In the genomic region with DNA sequence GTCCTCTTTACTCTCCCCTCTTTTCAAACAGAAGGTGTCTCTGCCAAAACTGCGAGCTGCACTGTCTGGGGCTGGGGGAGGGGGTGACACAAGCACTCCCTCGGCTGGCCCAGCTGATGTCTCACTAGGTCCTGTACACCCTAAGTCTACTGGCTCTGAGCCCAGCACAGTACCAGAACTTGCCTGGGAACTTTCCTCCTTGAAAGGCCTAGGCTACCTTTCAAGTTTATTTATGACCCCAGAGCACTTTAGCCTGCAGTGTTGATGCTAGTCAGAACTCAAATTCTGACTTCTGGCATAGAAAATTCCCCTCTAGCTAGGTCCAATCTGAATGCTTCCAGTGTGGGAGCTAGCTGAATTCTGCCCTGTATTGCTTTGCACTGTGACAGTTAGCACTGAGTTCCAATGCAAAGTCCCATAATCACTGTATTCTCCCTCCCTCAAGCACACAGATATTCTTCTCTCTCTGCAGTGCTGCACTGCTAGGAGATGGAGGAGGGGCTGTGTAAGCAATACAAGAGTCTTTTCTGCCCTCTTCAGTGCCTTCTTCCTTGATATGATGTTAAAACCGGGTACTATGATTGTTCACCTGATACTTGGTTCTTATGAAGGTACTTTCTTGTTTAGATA, we compare ENCODE assay signal across 7 cellular contexts. TPM values are rescaled to one million over a fixed set of nuclear protein-coding genes. Genes with fewer than 3 reads are reported as not detected.
A peak's percentile ranks its signal among the peaks of the same experiment; 100 is the strongest.
DNase-seq lines count a peak whose midpoint lies in the region; ATAC-seq and TF ChIP-seq lines count a peak whose summit lies in the region.

No MANE protein-coding gene starts in this region.

- WGBS in body of pancreas, 2 donors: 35 to 42% methylated on average over 2 to 3 of the region's 3 CpGs

- no peak for TF ChIP-seq POLR2A in body of pancreas (IDR thresholded peaks at IDR 0.05)

- peaks cover 19% of the 10 kb centered on the region for H3K4me1 ChIP-seq in body of pancreas
- peaks cover 16% of the 10 kb centered on the region for H3K4me1 ChIP-seq in lower lobe of right lung
- peaks cover 0 to 85% (median 32%) of the 10 kb centered on the region in 4 donors for H3K4me1 ChIP-seq in tibial artery

- no peak overlapping the region for H3K4me3 ChIP-seq in body of pancreas
- no peak overlapping the region for H3K4me3 ChIP-seq in lower lobe of right lung
- H3K4me3 ChIP-seq in tibial artery: peak overlapping the region in 1 of 2 donors; percentile 28

- H3K36me3 ChIP-seq in body of pancreas (replicated peaks in 1 of 2; ENCODE audit: insufficient read depth in 1 of 2, low read depth in 2 of 2) (no peaks in the 10 kb centered on the region), lower lobe of right lung (no peaks in the 10 kb centered on the region), tibial artery (no peaks in the 10 kb centered on the region)

- H3K27ac ChIP-seq in body of pancreas: peak overlapping the region; percentile 74 to 85 (median 81)
- H3K27ac ChIP-seq in lower lobe of right lung: peak overlapping the region; percentile 84
- H3K27ac ChIP-seq in tibial artery: peak overlapping the region; percentile 93 to 95

- intact Hi-C loops in body of pancreas (cut with DNase I) (no loop called here), lower lobe of right lung (cut with DNase I) (no loop called here), tibial artery (cut with DNase I; ENCODE audit: low total_unique reads) (no loop called here)

- no peak for TF ChIP-seq CTCF in body of pancreas (IDR thresholded peaks at IDR 0.05)
- TF ChIP-seq CTCF in lower lobe of right lung (IDR thresholded peaks at IDR 0.05): no peak
- no peak for TF ChIP-seq CTCF in tibial artery (IDR thresholded peaks at IDR 0.05)

- DNase-seq in HT1080 (ENCODE audit: low read depth): peak; percentile 23
- DNase-seq in body of pancreas: peak; percentile 34 to 68 (median 46)
- peak; percentile 61 for DNase-seq in lower lobe of right lung
- peak; percentile 62 to 90 for DNase-seq in tibial artery
- no peak for DNase-seq in SW 1271 (lab: John Stamatoyannopoulos, UW)

- H3K27me3 ChIP-seq in body of pancreas: no peaks in the 10 kb centered on the region
- H3K27me3 ChIP-seq in lower lobe of right lung (ENCODE audit: low read depth): no peaks in the 10 kb centered on the region
- no peaks in the 10 kb centered on the region for H3K27me3 ChIP-seq in tibial artery

- peak; percentile 42 for ATAC-seq in body of pancreas
- ATAC-seq in lower lobe of right lung: peak; percentile 83 to 85
- ATAC-seq in HG03175 (IDR thresholded peaks at IDR 0.05; ENCODE audit: unreplicated experiment): no peak
- ATAC-seq in HG02571 (IDR thresholded peaks at IDR 0.05; ENCODE audit: unreplicated experiment): no peak

- H3K9me3 ChIP-seq in body of pancreas: no peaks in the 10 kb centered on the region
- H3K9me3 ChIP-seq in lower lobe of right lung: peaks cover 6% of the 10 kb centered on the region
- H3K9me3 ChIP-seq in tibial artery: peaks cover 0 to 6% (median 0%) of the 10 kb centered on the region in 3 donors

RNA-seq across cellular contexts. Expression of gene LURAP1L, which starts 10.5 kb away (rescaled TPM):
- total RNA-seq in HT1080 (2014; rRNA removed; shearing (Covaris generic)): 10.0 and 13.5 TPM in 2 replicates
- polyA plus RNA-seq in HT1080 (2015; cell fraction: cytosol; rRNA removed): 19.6 and 21.7 TPM in 2 replicates
- polyA plus RNA-seq in HT1080 (2015; cell fraction: nucleus; rRNA removed): 15.0 and 20.1 TPM in 2 replicates
- total RNA-seq in body of pancreas (10 to 100 TPM; 12.2 to 20.2 TPM), lower lobe of right lung (29.2 TPM)

Comparison
In these comparisons a context has a peak if more than half of its experiments do, and no peak if none do; other contexts are left out.
1. DNase-seq: peak in HT1080 (single experiment), body of pancreas (4 of 4), lower lobe of right lung (single experiment) and tibial artery (2 of 2); none in SW 1271 (0 of 2).
2. ATAC-seq: peak in body of pancreas (single experiment) and lower lobe of right lung (2 of 2); none in HG03175 (single experiment) and HG02571 (single experiment).
3. Peak in every context shown above with its lines, with median percentiles within 50 percentile points of each other: H3K27ac ChIP-seq.